1 cellular context compared by ENCODE assay signal in the genomic region with DNA sequence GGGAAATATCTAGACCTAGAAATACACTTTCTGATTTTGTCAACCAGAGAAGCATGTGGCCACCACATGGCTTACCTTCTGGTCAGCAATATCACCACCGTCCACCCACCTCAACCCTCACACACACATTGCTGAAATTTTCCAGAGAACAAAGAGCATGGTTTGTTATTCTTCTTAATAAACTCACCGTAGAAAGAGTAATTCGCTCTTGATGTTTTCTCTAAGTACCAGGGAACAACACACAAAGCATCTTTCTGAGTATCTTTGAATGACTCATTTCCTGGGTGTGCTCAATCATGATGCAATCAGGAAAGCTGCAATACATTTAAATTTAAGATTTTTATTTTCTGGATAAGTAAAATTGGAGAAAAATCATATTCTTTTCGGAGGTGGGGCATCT.
TF ChIP-seq lines count a peak whose summit lies in the region.

No MANE protein-coding gene starts in this region.

TF ChIP-seq in GM23338, 12 proteins besides CTCF, POLR2A, EP300 and RAD21 (continued from another document):
- TF ChIP-seq, protein P1, sequence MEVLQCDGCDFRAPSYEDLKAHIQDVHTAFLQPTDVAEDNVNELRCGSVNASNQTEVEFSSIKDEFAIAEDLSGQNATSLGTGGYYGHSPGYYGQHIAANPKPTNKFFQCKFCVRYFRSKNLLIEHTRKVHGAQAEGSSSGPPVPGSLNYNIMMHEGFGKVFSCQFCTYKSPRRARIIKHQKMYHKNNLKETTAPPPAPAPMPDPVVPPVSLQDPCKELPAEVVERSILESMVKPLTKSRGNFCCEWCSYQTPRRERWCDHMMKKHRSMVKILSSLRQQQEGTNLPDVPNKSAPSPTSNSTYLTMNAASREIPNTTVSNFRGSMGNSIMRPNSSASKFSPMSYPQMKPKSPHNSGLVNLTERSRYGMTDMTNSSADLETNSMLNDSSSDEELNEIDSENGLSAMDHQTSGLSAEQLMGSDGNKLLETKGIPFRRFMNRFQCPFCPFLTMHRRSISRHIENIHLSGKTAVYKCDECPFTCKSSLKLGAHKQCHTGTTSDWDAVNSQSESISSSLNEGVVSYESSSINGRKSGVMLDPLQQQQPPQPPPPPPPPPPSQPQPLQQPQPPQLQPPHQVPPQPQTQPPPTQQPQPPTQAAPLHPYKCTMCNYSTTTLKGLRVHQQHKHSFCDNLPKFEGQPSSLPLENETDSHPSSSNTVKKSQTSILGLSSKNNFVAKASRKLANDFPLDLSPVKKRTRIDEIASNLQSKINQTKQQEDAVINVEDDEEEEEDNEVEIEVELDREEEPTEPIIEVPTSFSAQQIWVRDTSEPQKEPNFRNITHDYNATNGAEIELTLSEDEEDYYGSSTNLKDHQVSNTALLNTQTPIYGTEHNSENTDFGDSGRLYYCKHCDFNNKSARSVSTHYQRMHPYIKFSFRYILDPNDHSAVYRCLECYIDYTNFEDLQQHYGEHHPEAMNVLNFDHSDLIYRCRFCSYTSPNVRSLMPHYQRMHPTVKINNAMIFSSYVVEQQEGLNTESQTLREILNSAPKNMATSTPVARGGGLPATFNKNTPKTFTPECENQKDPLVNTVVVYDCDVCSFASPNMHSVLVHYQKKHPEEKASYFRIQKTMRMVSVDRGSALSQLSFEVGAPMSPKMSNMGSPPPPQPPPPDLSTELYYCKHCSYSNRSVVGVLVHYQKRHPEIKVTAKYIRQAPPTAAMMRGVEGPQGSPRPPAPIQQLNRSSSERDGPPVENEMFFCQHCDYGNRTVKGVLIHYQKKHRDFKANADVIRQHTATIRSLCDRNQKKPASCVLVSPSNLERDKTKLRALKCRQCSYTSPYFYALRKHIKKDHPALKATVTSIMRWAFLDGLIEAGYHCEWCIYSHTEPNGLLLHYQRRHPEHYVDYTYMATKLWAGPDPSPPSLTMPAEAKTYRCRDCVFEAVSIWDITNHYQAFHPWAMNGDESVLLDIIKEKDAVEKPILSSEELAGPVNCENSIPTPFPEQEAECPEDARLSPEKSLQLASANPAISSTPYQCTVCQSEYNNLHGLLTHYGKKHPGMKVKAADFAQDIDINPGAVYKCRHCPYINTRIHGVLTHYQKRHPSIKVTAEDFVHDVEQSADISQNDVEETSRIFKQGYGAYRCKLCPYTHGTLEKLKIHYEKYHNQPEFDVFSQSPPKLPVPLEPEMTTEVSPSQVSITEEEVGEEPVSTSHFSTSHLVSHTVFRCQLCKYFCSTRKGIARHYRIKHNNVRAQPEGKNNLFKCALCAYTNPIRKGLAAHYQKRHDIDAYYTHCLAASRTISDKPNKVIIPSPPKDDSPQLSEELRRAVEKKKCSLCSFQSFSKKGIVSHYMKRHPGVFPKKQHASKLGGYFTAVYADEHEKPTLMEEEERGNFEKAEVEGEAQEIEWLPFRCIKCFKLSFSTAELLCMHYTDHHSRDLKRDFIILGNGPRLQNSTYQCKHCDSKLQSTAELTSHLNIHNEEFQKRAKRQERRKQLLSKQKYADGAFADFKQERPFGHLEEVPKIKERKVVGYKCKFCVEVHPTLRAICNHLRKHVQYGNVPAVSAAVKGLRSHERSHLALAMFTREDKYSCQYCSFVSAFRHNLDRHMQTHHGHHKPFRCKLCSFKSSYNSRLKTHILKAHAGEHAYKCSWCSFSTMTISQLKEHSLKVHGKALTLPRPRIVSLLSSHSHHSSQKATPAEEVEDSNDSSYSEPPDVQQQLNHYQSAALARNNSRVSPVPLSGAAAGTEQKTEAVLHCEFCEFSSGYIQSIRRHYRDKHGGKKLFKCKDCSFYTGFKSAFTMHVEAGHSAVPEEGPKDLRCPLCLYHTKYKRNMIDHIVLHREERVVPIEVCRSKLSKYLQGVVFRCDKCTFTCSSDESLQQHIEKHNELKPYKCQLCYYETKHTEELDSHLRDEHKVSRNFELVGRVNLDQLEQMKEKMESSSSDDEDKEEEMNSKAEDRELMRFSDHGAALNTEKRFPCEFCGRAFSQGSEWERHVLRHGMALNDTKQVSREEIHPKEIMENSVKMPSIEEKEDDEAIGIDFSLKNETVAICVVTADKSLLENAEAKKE (CRISPR knock-in tag; IDR thresholded peaks at IDR 0.05), result no peak
- TF ChIP-seq EZH2 (IDR thresholded peaks at IDR 0.05; ENCODE audit: low read depth, unreplicated experiment) (no peak), CREB1 (CRISPR knock-in tag; IDR thresholded peaks at IDR 0.05; ENCODE audit: low read depth) (no peak), STAT1 (IDR thresholded peaks at IDR 0.05; ENCODE audit: unreplicated experiment) (no peak), JUNB (IDR thresholded peaks at IDR 0.05; ENCODE audit: unreplicated experiment) (no peak), ZNF331 (CRISPR knock-in tag; IDR thresholded peaks at IDR 0.05; ENCODE audit: low read depth) (no peak), POLR2AphosphoS5 (IDR thresholded peaks at IDR 0.05; ENCODE audit: low read depth) (no peak), NANOG (IDR thresholded peaks at IDR 0.05; ENCODE audit: borderline replicate concordance) (no peak)
- TF ChIP-seq, protein P2, sequence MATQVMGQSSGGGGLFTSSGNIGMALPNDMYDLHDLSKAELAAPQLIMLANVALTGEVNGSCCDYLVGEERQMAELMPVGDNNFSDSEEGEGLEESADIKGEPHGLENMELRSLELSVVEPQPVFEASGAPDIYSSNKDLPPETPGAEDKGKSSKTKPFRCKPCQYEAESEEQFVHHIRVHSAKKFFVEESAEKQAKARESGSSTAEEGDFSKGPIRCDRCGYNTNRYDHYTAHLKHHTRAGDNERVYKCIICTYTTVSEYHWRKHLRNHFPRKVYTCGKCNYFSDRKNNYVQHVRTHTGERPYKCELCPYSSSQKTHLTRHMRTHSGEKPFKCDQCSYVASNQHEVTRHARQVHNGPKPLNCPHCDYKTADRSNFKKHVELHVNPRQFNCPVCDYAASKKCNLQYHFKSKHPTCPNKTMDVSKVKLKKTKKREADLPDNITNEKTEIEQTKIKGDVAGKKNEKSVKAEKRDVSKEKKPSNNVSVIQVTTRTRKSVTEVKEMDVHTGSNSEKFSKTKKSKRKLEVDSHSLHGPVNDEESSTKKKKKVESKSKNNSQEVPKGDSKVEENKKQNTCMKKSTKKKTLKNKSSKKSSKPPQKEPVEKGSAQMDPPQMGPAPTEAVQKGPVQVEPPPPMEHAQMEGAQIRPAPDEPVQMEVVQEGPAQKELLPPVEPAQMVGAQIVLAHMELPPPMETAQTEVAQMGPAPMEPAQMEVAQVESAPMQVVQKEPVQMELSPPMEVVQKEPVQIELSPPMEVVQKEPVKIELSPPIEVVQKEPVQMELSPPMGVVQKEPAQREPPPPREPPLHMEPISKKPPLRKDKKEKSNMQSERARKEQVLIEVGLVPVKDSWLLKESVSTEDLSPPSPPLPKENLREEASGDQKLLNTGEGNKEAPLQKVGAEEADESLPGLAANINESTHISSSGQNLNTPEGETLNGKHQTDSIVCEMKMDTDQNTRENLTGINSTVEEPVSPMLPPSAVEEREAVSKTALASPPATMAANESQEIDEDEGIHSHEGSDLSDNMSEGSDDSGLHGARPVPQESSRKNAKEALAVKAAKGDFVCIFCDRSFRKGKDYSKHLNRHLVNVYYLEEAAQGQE (IDR thresholded peaks at IDR 0.05; ENCODE audit: unreplicated experiment), result no peak
- TF ChIP-seq, protein P3, sequence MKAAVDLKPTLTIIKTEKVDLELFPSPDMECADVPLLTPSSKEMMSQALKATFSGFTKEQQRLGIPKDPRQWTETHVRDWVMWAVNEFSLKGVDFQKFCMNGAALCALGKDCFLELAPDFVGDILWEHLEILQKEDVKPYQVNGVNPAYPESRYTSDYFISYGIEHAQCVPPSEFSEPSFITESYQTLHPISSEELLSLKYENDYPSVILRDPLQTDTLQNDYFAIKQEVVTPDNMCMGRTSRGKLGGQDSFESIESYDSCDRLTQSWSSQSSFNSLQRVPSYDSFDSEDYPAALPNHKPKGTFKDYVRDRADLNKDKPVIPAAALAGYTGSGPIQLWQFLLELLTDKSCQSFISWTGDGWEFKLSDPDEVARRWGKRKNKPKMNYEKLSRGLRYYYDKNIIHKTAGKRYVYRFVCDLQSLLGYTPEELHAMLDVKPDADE (IDR thresholded peaks at IDR 0.05), result no peak
